In genomic region chr13:105915451-105915850, GRCh38 we compare ENCODE assay signal across 14 cellular contexts.
DNase-seq lines count a peak whose midpoint lies in the region; ATAC-seq, FAIRE-seq and TF ChIP-seq lines count a peak whose summit lies in the region.
"Had no signal": no experiment of that assay in that cellular context is flagged by ENCODE, and none has a peak within 500 bp of the region (broad histone marks: within the 10 kb centered on the region; RNA-seq: fewer than 3 reads in every experiment).

No MANE protein-coding gene starts in this region.

- CTCF ChIA-PET in Caco-2 (lab: Charles Lee), result no interaction called here

- no peaks in the 10 kb centered on the region for H4K20me1 ChIP-seq in DND-41 (ENCODE audit: insufficient read depth, low read length)
- no peaks in the 10 kb centered on the region for H4K20me1 ChIP-seq in astrocyte (ENCODE audit: insufficient read depth, low read length)

- no peak overlapping the region for H3K4ac ChIP-seq in trophoblast cell (ENCODE audit: low read depth, low read length)

- H3K79me2 ChIP-seq in DND-41 (ENCODE audit: insufficient read depth, low read length), result no peaks in the 10 kb centered on the region
- no peaks in the 10 kb centered on the region for H3K79me2 ChIP-seq in astrocyte (ENCODE audit: insufficient read depth, low read length)
- no peaks in the 10 kb centered on the region for H3K79me2 ChIP-seq in trophoblast cell (ENCODE audit: control insufficient read depth, insufficient read depth, low read length, poor library complexity)

- H3K27me3 Mint-ChIP-seq in astrocyte (ENCODE audit: low read depth, unreplicated experiment) (no peaks in the 10 kb centered on the region), Caco-2 (ENCODE audit: insufficient read depth, unreplicated experiment) (no peaks in the 10 kb centered on the region)

- H3K4me2 ChIP-seq in DND-41 (ENCODE audit: insufficient read depth, low read length) (no peak overlapping the region), astrocyte (ENCODE audit: low read length) (no peak overlapping the region), trophoblast cell (ENCODE audit: low read length) (no peak overlapping the region)

- H3K9ac ChIP-seq in DND-41 (ENCODE audit: low read depth, low read length) (no peak overlapping the region), astrocyte (ENCODE audit: low read length) (no peak overlapping the region), trophoblast cell (ENCODE audit: low read length) (no peak overlapping the region)
- H3K9ac ChIP-seq: GM23248 had no signal

- no peak overlapping the region for H3K18ac ChIP-seq in trophoblast cell (ENCODE audit: low read length)

- POLR2A ChIA-PET in Caco-2 (lab: Charles Lee), result no interaction called here

- TF ChIP-seq CTCF in DND-41 (IDR thresholded peaks at IDR 0.05; ENCODE audit: borderline replicate concordance, extremely low read depth, low read length, poor library complexity, severe bottlenecking) (no peak), astrocyte (IDR thresholded peaks at IDR 0.05; ENCODE audit: insufficient read depth, low read depth, low read length) (no peak), Caco-2 (IDR thresholded peaks at IDR 0.05; ENCODE audit: insufficient read depth in 1 of 2, low read depth in 1 of 2, low read length in 1 of 2, severe bottlenecking in 1 of 2, unreplicated experiment in 1 of 2) (no peak)

- H2BK12ac ChIP-seq in trophoblast cell (ENCODE audit: low read length), result no peak overlapping the region

- H4K12ac ChIP-seq in trophoblast cell (ENCODE audit: low read depth, low read length), result no peak overlapping the region

- H3K14ac ChIP-seq in trophoblast cell (ENCODE audit: low read length), result no peak overlapping the region

- H3K9me3 Mint-ChIP-seq in astrocyte (ENCODE audit: unreplicated experiment) (no peaks in the 10 kb centered on the region), Caco-2 (ENCODE audit: unreplicated experiment) (no peaks in the 10 kb centered on the region)
- H3K9me3 Mint-ChIP-seq: CD8-positive, alpha-beta T cell had no signal

- intact Hi-C loops in Caco-2 (cut with micrococcal nuclease; ENCODE audit: unreplicated experiment), result no loop called here

- H3K4me1 Mint-ChIP-seq in astrocyte (ENCODE audit: low read depth, unreplicated experiment) (peaks cover 30% of the 10 kb centered on the region), Caco-2 (ENCODE audit: low read depth, unreplicated experiment) (peaks cover 14% of the 10 kb centered on the region)
- H3K4me1 Mint-ChIP-seq: CD14-positive monocyte had no signal

- H3K4me1 ChIP-seq in DND-41 (ENCODE audit: insufficient read depth, low read length), result peaks cover 19% of the 10 kb centered on the region
- peaks cover 17% of the 10 kb centered on the region for H3K4me1 ChIP-seq in astrocyte (ENCODE audit: insufficient read depth, low read length)
- peaks cover 0 to 5% of the 10 kb centered on the region in 2 experiments for H3K4me1 ChIP-seq in trophoblast cell (ENCODE audit: control insufficient read depth in 1 of 2, insufficient read depth in 2 of 2, low read length in 2 of 2)
- H3K4me1 ChIP-seq in Caco-2, result peaks cover 19% of the 10 kb centered on the region

- H2BK5ac ChIP-seq in trophoblast cell (ENCODE audit: low read depth, low read length, poor library complexity), result no peak overlapping the region

- H3K27me3 ChIP-seq in DND-41 (ENCODE audit: insufficient read depth, low read length, poor library complexity) (no peaks in the 10 kb centered on the region), astrocyte (ENCODE audit: insufficient read depth, low read length) (no peaks in the 10 kb centered on the region), trophoblast cell (ENCODE audit: insufficient read depth, low read length) (no peaks in the 10 kb centered on the region), Caco-2 (replicated peaks; ENCODE audit: control insufficient read depth, insufficient read depth, low read length) (no peaks in the 10 kb centered on the region)

- H3K27ac ChIP-seq in DND-41 (ENCODE audit: low read length) (peak overlapping the region; percentile 59), astrocyte (ENCODE audit: low read depth, low read length) (no peak overlapping the region), trophoblast cell (ENCODE audit: low read depth, low read length) (no peak overlapping the region)

- WGBS in trophoblast cell (ENCODE audit: extremely low coverage, insufficient coverage, insufficient read length), result no CpG with 5 or more reads among the region's 7 CpGs

- H4K8ac ChIP-seq in trophoblast cell (ENCODE audit: low read depth, low read length), result no peak overlapping the region

- DNase-seq in DND-41 (no peak), NCI-H526 treated with DMSO at 0.1 percent for 48 hours (lab: John Stamatoyannopoulos, UW) (peak; percentile 41), astrocyte (ENCODE audit: low read depth) (peak; percentile 22), trophoblast cell (peak; percentile 53 to 84), NCI-H146 (lab: John Stamatoyannopoulos, UW) (no peak), Caco-2 (no peak)
- DNase-seq: CD8-positive, alpha-beta T cell; COR-L47; DMS53; H7 had no signal

- H2AFZ ChIP-seq in DND-41 (ENCODE audit: low read depth, low read length), result no peak overlapping the region
- no peak overlapping the region for H2AFZ ChIP-seq in astrocyte (ENCODE audit: low read depth, low read length)
- H2AFZ ChIP-seq in trophoblast cell (ENCODE audit: insufficient read depth, low read length, poor library complexity), result no peak overlapping the region

- H3K9me3 ChIP-seq in DND-41 (ENCODE audit: insufficient read depth, low read length, severe bottlenecking), result no peaks in the 10 kb centered on the region
- H3K9me3 ChIP-seq in astrocyte (ENCODE audit: insufficient read depth, low read depth, low read length), result no peaks in the 10 kb centered on the region
- H3K9me3 ChIP-seq in trophoblast cell (ENCODE audit: insufficient read depth, low read depth, low read length), result no peaks in the 10 kb centered on the region
- H3K9me3 ChIP-seq in Caco-2, result no peaks in the 10 kb centered on the region

- no peak overlapping the region for H4K91ac ChIP-seq in trophoblast cell (ENCODE audit: low read depth, low read length)

- H3K36me3 ChIP-seq in DND-41 (ENCODE audit: insufficient read depth, low read length), result no peaks in the 10 kb centered on the region
- H3K36me3 ChIP-seq in astrocyte (ENCODE audit: insufficient read depth, low read length), result no peaks in the 10 kb centered on the region
- no peaks in the 10 kb centered on the region for H3K36me3 ChIP-seq in trophoblast cell (ENCODE audit: control insufficient read depth in 1 of 2, insufficient read depth in 2 of 2, low read length in 2 of 2)
- H3K36me3 ChIP-seq in Caco-2 (ENCODE audit: control insufficient read depth, insufficient read depth, low read length), result no peaks in the 10 kb centered on the region

- no TSS peak for BruUV-seq in Caco-2 (replicated peaks; lab: Mats Ljungman, UMichigan)

- H3K27ac Mint-ChIP-seq in astrocyte (ENCODE audit: unreplicated experiment) (no peak overlapping the region), Caco-2 (ENCODE audit: unreplicated experiment) (no peak overlapping the region)
- H3K27ac Mint-ChIP-seq: CD14-positive monocyte; CD8-positive, alpha-beta T cell had no signal

- no peak overlapping the region for H2BK120ac ChIP-seq in trophoblast cell (ENCODE audit: insufficient read depth, low read length, poor library complexity)

- ATAC-seq in DND-41 (ENCODE audit: insufficient read depth, low read depth), result peak; percentile 35; the same call in 1 of the 3 replicates
- ATAC-seq in HG03457 (IDR thresholded peaks at IDR 0.05; ENCODE audit: unreplicated experiment), result no peak
- no peak for ATAC-seq in GM21528 (IDR thresholded peaks at IDR 0.05; ENCODE audit: low FRiP score, unreplicated experiment)
- ATAC-seq: CD8-positive, alpha-beta T cell had no signal

- H3K36me3 Mint-ChIP-seq in astrocyte (ENCODE audit: low read depth, unreplicated experiment), result no peaks in the 10 kb centered on the region
- H3K36me3 Mint-ChIP-seq in Caco-2 (ENCODE audit: insufficient read depth, unreplicated experiment), result no peaks in the 10 kb centered on the region
- H3K36me3 Mint-ChIP-seq: CD14-positive monocyte; CD8-positive, alpha-beta T cell had no signal

- no peak overlapping the region for H3K4me3 ChIP-seq in DND-41 (ENCODE audit: low read depth in 1 of 2, low read length in 2 of 2)
- no peak overlapping the region for H3K4me3 ChIP-seq in astrocyte (ENCODE audit: insufficient read depth, low read depth, low read length)
- no peak overlapping the region for H3K4me3 ChIP-seq in trophoblast cell (ENCODE audit: low read depth, low read length)
- H3K4me3 ChIP-seq in Caco-2 (ENCODE audit: low read depth, low read length), result no peak overlapping the region

- no peak overlapping the region for H3K23ac ChIP-seq in trophoblast cell (ENCODE audit: low read length)

- H3K4me3 Mint-ChIP-seq in astrocyte (ENCODE audit: unreplicated experiment) (no peak overlapping the region), Caco-2 (ENCODE audit: unreplicated experiment) (no peak overlapping the region)
- H3K4me3 Mint-ChIP-seq: CD14-positive monocyte; CD8-positive, alpha-beta T cell had no signal

- no peak overlapping the region for H2AK5ac ChIP-seq in trophoblast cell (ENCODE audit: low read length)

- no peak for FAIRE-seq in astrocyte (lab: Jason Lieb, UNC)

- H3K79me1 ChIP-seq in trophoblast cell (ENCODE audit: low read length), result peaks cover 1% of the 10 kb centered on the region

Comparison
In these comparisons a context has a peak if more than half of its experiments do, and no peak if none do; other contexts are left out.
1. DNase-seq: peak in NCI-H526 treated with DMSO at 0.1 percent for 48 hours (single experiment), astrocyte (single experiment) and trophoblast cell (2 of 2); none in DND-41 (single experiment), NCI-H146 (single experiment) and Caco-2 (0 of 2).